8 cellular contexts compared by ENCODE assay signal in genomic region chr14:21454843-21455550, GRCh38. TPM values are rescaled to one million over a fixed set of nuclear protein-coding genes. Genes with fewer than 3 reads are reported as not detected.
DNase-seq lines count a peak whose midpoint lies in the region; ATAC-seq and TF ChIP-seq lines count a peak whose summit lies in the region.

No MANE protein-coding gene starts in this region.

- H3K4me3 Mint-ChIP-seq in CD14-positive monocyte (peak overlapping the region; percentile 93 to 95), type B pancreatic cell (peak overlapping the region; percentile 98)

- H3K4me1 ChIP-seq in KMS-11 (ENCODE audit: low read depth, poor library complexity, severe bottlenecking) (peaks cover 34% of the 10 kb centered on the region), right lobe of liver (peaks cover 0 to 17% (median 6%) of the 10 kb centered on the region in 4 donors)

- H3K4me3 ChIP-seq in KMS-11 (IDR thresholded peaks at IDR 0.05; ENCODE audit: insufficient read depth, low read depth, low read length) = no peak overlapping the region
- H3K4me3 ChIP-seq in astrocyte of the spinal cord (ENCODE audit: low read depth, low read length) = peak overlapping the region; percentile 96
- H3K4me3 ChIP-seq in right lobe of liver = peak overlapping the region; percentile 65 to 93 (median 93)

- peaks cover 27% of the 10 kb centered on the region for H3K4me1 Mint-ChIP-seq in CD14-positive monocyte
- peaks cover 15% of the 10 kb centered on the region for H3K4me1 Mint-ChIP-seq in type B pancreatic cell (ENCODE audit: unreplicated experiment)

- H3K9me3 ChIP-seq in right lobe of liver = no peaks in the 10 kb centered on the region

- intact Hi-C loops in CD14-positive monocyte (cut with micrococcal nuclease) = loop anchor here in 1 of 2 donors (5.0 kb wide), 1 partner anchor 57 kb away; the partner anchor contains the start of gene METTL3
- intact Hi-C loops in right lobe of liver (cut with DNase I) = no loop called here

- DNase-seq in CD14-positive monocyte (ENCODE audit: low spot score) (no peak), astrocyte of the spinal cord (ENCODE audit: low read depth, low spot score) (no peak), right lobe of liver (no peak), type B pancreatic cell (ENCODE audit: extremely low spot score, unreplicated experiment) (no peak), foreskin melanocyte (no peak)

- 26% methylated on average over 15 of the region's 15 CpGs for WGBS in right lobe of liver (ENCODE audit: insufficient coverage, low coverage, low lambda C conversion rate, missing lambda C conversion rate)

- H3K9me3 Mint-ChIP-seq in CD14-positive monocyte (no peaks in the 10 kb centered on the region), type B pancreatic cell (no peaks in the 10 kb centered on the region)

- H3K27me3 Mint-ChIP-seq in CD14-positive monocyte (ENCODE audit: low read depth in 3 of 3) (no peaks in the 10 kb centered on the region), type B pancreatic cell (no peaks in the 10 kb centered on the region)

- H3K79me2 ChIP-seq in KMS-11 (ENCODE audit: insufficient read depth, low read depth) = peaks cover 52% of the 10 kb centered on the region

- TF ChIP-seq CTCF in CD14-positive monocyte (IDR thresholded peaks at IDR 0.05) (no peak), KMS-11 (conservative IDR thresholded peaks at IDR 0.05; ENCODE audit: low read depth, low read length) (no peak), astrocyte of the spinal cord (IDR thresholded peaks at IDR 0.05; ENCODE audit: low read depth, low read length) (no peak), right lobe of liver (IDR thresholded peaks at IDR 0.05) (no peak), type B pancreatic cell (conservative IDR thresholded peaks at IDR 0.05) (no peak)

- H3K4me2 ChIP-seq in KMS-11 = peak overlapping the region; percentile 72

- in situ Hi-C loops in astrocyte of the spinal cord (cut with HindIII; ENCODE audit: low sequenced_read_pairs) = no loop called here

- H3K27ac Mint-ChIP-seq in CD14-positive monocyte (peak overlapping the region in 6 of 7 donors; percentile 94 to 99 (median 98)), type B pancreatic cell (peak overlapping the region; percentile 99)

- TF ChIP-seq POLR2A in right lobe of liver (IDR thresholded peaks at IDR 0.05) = no peak

- peak overlapping the region; percentile 65; the same call in 1 of the 2 replicates for H3K27ac ChIP-seq in KMS-11
- peak overlapping the region in 1 of 3 donors; percentile 92 for H3K27ac ChIP-seq in right lobe of liver

- H3K27me3 ChIP-seq in KMS-11 (ENCODE audit: insufficient read depth, low read depth) (no peaks in the 10 kb centered on the region), right lobe of liver (no peaks in the 10 kb centered on the region)

- H3K36me3 Mint-ChIP-seq in CD14-positive monocyte (peaks cover 18 to 24% of the 10 kb centered on the region in 2 donors), type B pancreatic cell (peaks cover 15% of the 10 kb centered on the region)

- H3K36me3 ChIP-seq in KMS-11 (ENCODE audit: insufficient read depth) (no peaks in the 10 kb centered on the region), right lobe of liver (peaks cover 0 to 1% (median 0%) of the 10 kb centered on the region in 4 donors)

- peak overlapping the region; percentile 66; the same call in 1 of the 2 replicates for H3K9ac ChIP-seq in KMS-11

- no peaks in the 10 kb centered on the region for H4K20me1 ChIP-seq in KMS-11 (ENCODE audit: insufficient read depth)

- H2AFZ ChIP-seq in KMS-11 (ENCODE audit: low read depth) = peak overlapping the region; percentile 66

- ATAC-seq in right lobe of liver (no peak), HG03439 (IDR thresholded peaks at IDR 0.05; ENCODE audit: unreplicated experiment) (no peak), HG03469 (IDR thresholded peaks at IDR 0.05; ENCODE audit: unreplicated experiment) (no peak)

RNA-seq across cellular contexts. Expression of gene CHD8, which starts 0.9 kb away (rescaled TPM):
- 10 to 100 TPM in 1 of 2 donors, 1 to 10 TPM in 1; 8.2 to 15.1 TPM for polyA plus RNA-seq in CD14-positive monocyte
- total RNA-seq in right lobe of liver = 10 to 100 TPM; 20.5 to 28.3 (median 24.8) TPM
- 90.4 and 112 TPM in 2 replicates for total RNA-seq in type B pancreatic cell (ENCODE audit: low replicate concordance)

RNA-seq across cellular contexts. Expression of gene RAB2B, which starts 21.8 kb away (rescaled TPM):
- 1 to 10 TPM; 2.1 to 5.1 TPM for polyA plus RNA-seq in CD14-positive monocyte
- total RNA-seq in right lobe of liver (1 to 10 TPM; 6.8 to 9.4 (median 8.0) TPM), type B pancreatic cell (ENCODE audit: low replicate concordance) (20.7 and 29.4 TPM in 2 replicates)

RNA-seq across cellular contexts. Expression of gene TOX4, which starts 22.0 kb away (rescaled TPM):
- polyA plus RNA-seq in CD14-positive monocyte = 10 to 100 TPM; 68.5 to 73.1 TPM
- total RNA-seq in right lobe of liver = 10 to 100 TPM; 19.9 to 37.0 (median 33.3) TPM
- total RNA-seq in type B pancreatic cell (ENCODE audit: low replicate concordance) = 73.8 and 75.4 TPM in 2 replicates

RNA-seq across cellular contexts. Expression of gene METTL3, which starts 56.1 kb away (rescaled TPM):
- 10 to 100 TPM in 1 of 2 donors, 1 to 10 TPM in 1; 9.5 to 10.8 TPM for polyA plus RNA-seq in CD14-positive monocyte
- total RNA-seq in right lobe of liver = 10 to 100 TPM; 14.7 to 26.7 (median 18.4) TPM
- total RNA-seq in type B pancreatic cell (ENCODE audit: low replicate concordance) = 50.2 and 68.6 TPM in 2 replicates
